ENCODE assay signal across 13 cellular contexts in the genomic region with DNA sequence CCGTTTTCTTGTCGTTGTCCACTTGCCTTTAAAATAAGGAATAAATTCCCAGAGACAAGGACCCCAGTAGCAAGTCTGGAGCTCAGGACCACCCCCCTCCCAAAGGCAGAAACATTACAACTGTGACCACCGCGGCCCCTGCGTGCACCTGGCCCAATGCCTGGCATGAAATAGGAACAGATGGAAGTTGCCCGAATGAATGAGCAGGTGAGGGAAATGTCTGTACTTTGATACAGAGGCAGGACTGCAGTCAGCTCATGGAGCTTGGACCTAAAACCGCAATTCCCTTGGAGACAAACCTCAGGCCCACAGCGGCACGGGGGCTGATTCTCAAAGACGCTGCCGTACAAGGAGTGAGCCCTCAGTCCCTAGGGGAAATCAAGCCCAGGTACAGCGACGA. TPM values are rescaled to one million over a fixed set of nuclear protein-coding genes. Genes with fewer than 3 reads are reported as not detected.
A peak's percentile ranks its signal among the peaks of the same experiment; 100 is the strongest.
DNase-seq lines count a peak whose midpoint lies in the region; ATAC-seq, FAIRE-seq and TF ChIP-seq lines count a peak whose summit lies in the region.
"Had no signal": no experiment of that assay in that cellular context is flagged by ENCODE, and none has a peak within 500 bp of the region (broad histone marks: within the 10 kb centered on the region; RNA-seq: fewer than 3 reads in every experiment).

No MANE protein-coding gene starts in this region.

- ATAC-seq in GM18867 (IDR thresholded peaks at IDR 0.05; ENCODE audit: unreplicated experiment), result no peak

- peak overlapping the region; percentile 46 for H3K4me3 ChIP-seq in DOHH2 (ENCODE audit: low read length)
- H3K4me3 ChIP-seq in coronary artery, result peak overlapping the region; percentile 58
- H3K4me3 ChIP-seq in small intestine (ENCODE audit: low read depth in 1 of 2, low read length in 2 of 2), result no peak overlapping the region

- WGBS in small intestine, 3 donors, result 22 to 46% (median 25%) methylated on average over 13 of the region's 13 CpGs

- no peak for FAIRE-seq in small intestine (lab: Jason Lieb, UNC)
- FAIRE-seq: G401.6 had no signal

- DNase-seq in NCI-H2171 (lab: John Stamatoyannopoulos, UW), result peak; percentile 89
- no peak for DNase-seq in coronary artery (ENCODE audit: low spot score)
- DNase-seq in small intestine, result peak; percentile 20
- DNase-seq in NCI-H2029 (lab: John Stamatoyannopoulos, UW), result no peak
- DNase-seq in NOMO-1 (lab: John Stamatoyannopoulos, UW; ENCODE audit: unreplicated experiment in 2 of 2), result no peak
- DNase-seq: NCI-H1092, NCI-H2081 treated with DMSO at 0.1 percent for 48 hours had no signal

- H3K9me2 ChIP-seq in DOHH2 (replicated peaks; ENCODE audit: control insufficient read depth, low read length), result no peaks in the 10 kb centered on the region
- H3K9me2 ChIP-seq: SK-N-SH had no signal

- H3K4me1 ChIP-seq in DOHH2 (ENCODE audit: control insufficient read depth, low read length) (peaks cover 26% of the 10 kb centered on the region), small intestine (ENCODE audit: control insufficient read depth in 2 of 2, insufficient read depth in 1 of 2, low read depth in 1 of 2, low read length in 1 of 2) (peaks cover 0 to 3% of the 10 kb centered on the region in 2 donors)
- H3K4me1 ChIP-seq: parathyroid adenoma had no signal

- H4K20me1 ChIP-seq in DOHH2 (ENCODE audit: control insufficient read depth, insufficient read depth, low read depth, low read length), result no peaks in the 10 kb centered on the region

- H3K27ac ChIP-seq in DOHH2 (ENCODE audit: low read depth, low read length) (0 out of 2 replicates have a peak overlapping the region, but pooled peaks have one; percentile 9), coronary artery (no peak overlapping the region), small intestine (ENCODE audit: low read depth in 1 of 2, low read length in 1 of 2) (no peak overlapping the region)
- H3K27ac ChIP-seq: heart left ventricle, parathyroid adenoma had no signal

- no peaks in the 10 kb centered on the region; the same call in 1 of the 2 replicates for H3F3A ChIP-seq in DOHH2 (ENCODE audit: control insufficient read depth, insufficient read depth)

- H3K36me3 ChIP-seq in DOHH2 (ENCODE audit: control insufficient read depth, low read length), result peaks cover 13% of the 10 kb centered on the region; the same call in 1 of the 2 replicates
- H3K36me3 ChIP-seq in small intestine (ENCODE audit: control insufficient read depth in 2 of 2, insufficient read depth in 2 of 2, low read length in 2 of 2), result peaks cover 0 to 1% of the 10 kb centered on the region in 2 donors

- H3K79me2 ChIP-seq in DOHH2 (ENCODE audit: control insufficient read depth, low read length), result no peaks in the 10 kb centered on the region
- H3K79me2 ChIP-seq: parathyroid adenoma had no signal

- H3K4me2 ChIP-seq in DOHH2 (ENCODE audit: low read length), result peak overlapping the region; percentile 68
- H3K4me2 ChIP-seq: SK-N-SH had no signal

- H3K27me3 ChIP-seq in DOHH2 (ENCODE audit: control insufficient read depth, low read length) (no peaks in the 10 kb centered on the region), small intestine (ENCODE audit: control insufficient read depth in 2 of 2, insufficient read depth in 2 of 2, low read length in 2 of 2) (no peaks in the 10 kb centered on the region)
- H3K27me3 ChIP-seq: heart left ventricle had no signal

- TF ChIP-seq CTCF in DOHH2 (IDR thresholded peaks at IDR 0.05; ENCODE audit: low read depth, low read length, poor library complexity, severe bottlenecking) (no peak), coronary artery (IDR thresholded peaks at IDR 0.05) (no peak)

- H3K9me3 ChIP-seq in DOHH2 (ENCODE audit: control insufficient read depth, insufficient read depth, low read length) (no peaks in the 10 kb centered on the region), small intestine (ENCODE audit: control insufficient read depth, low read depth) (no peaks in the 10 kb centered on the region)
- H3K9me3 ChIP-seq: heart left ventricle, SK-N-SH had no signal

RNA-seq across cellular contexts. Expression of gene SARDH, which starts 55.3 kb away (rescaled TPM):
- under 1 TPM in 2 of 3 donors, not detected in 1; 0.51 to 0.54 TPM for polyA plus RNA-seq in small intestine

Comparison
In these comparisons a context has a peak if more than half of its experiments do, and no peak if none do; other contexts are left out.
1. H3K4me3 ChIP-seq: peak in DOHH2 (single experiment) and coronary artery (single experiment); none in small intestine (0 of 2).
2. DNase-seq: peak in NCI-H2171 (single experiment) and small intestine (single experiment); none in coronary artery (single experiment), NCI-H2029 (single experiment) and NOMO-1 (0 of 2).